Comparison of ENCODE assay signal across 8 cellular contexts in the genomic region with DNA sequence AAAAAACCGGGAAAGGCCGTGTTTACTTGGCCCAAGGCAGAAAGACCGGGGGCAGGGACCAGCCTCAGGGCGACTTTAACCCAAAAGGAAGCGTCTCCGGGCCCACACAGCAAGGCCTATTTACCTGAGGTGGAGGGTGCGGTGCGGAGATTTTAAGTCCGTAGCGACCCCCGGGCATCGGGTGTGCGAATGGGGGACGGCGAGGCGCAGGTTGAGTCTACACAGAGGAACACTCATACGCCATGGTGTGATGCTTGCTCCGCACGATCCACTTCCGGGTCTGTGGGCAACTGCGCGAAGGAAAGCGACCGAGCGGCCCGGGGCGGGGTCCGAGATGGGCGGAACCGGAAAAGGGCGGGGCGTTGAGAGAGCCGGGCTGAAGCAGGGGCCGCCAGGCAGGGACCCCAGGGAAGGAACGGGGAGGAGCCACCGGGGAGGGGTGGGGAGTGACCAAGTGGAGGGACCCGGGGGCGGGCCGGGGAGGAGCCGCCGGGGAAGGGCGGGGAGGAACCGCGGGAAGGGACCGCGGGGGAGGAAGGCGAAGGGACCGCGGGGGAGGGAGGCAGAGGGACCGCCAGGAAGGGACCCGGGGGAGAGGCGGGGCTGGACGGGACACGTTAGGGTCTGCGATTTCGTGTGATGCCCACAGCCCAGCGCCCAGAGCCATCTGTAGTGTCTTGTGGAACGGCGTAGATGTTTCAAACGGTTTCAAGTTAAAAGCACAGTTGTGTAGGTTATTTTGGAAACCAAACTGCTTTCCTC. TPM values are rescaled to one million over a fixed set of nuclear protein-coding genes. Genes with fewer than 3 reads are reported as not detected.
DNase-seq lines count a peak whose midpoint lies in the region; ATAC-seq and TF ChIP-seq lines count a peak whose summit lies in the region.

A gene (minus strand): TSS at position 282 of the 762 bp plus-strand sequence. CDS start 17,146 bp downstream, outside the sequence.

- peaks cover 0 to 4% (median 1%) of the 10 kb centered on the region in 4 donors for H3K9me3 ChIP-seq in liver (ENCODE audit: control insufficient read depth in 4 of 4, low read length in 3 of 4)

- peak within 1 kb of the TSS; percentile 81 for H3K27ac Mint-ChIP-seq in activated CD4-positive, alpha-beta memory T cell treated with anti-CD3 and anti-CD28 coated beads for 36 hours

- H3K4me3 Mint-ChIP-seq in activated CD4-positive, alpha-beta memory T cell treated with anti-CD3 and anti-CD28 coated beads for 36 hours = peak within 1 kb of the TSS; percentile 89

- H3K36me3 Mint-ChIP-seq in activated CD4-positive, alpha-beta memory T cell treated with anti-CD3 and anti-CD28 coated beads for 36 hours = peaks cover 24% of the 10 kb centered on the region

- peak within 1 kb of the TSS; percentile 69 to 78 for H3K9ac ChIP-seq in liver (ENCODE audit: low read depth in 1 of 2, low read length in 2 of 2)

- peaks cover 14% of the 10 kb centered on the region for H3K9me3 Mint-ChIP-seq in activated CD4-positive, alpha-beta memory T cell treated with anti-CD3 and anti-CD28 coated beads for 36 hours

- H3K4me1 Mint-ChIP-seq in activated CD4-positive, alpha-beta memory T cell treated with anti-CD3 and anti-CD28 coated beads for 36 hours (ENCODE audit: low read depth) = peaks cover 28% of the 10 kb centered on the region

- DNase-seq in C1 segment of cervical spinal cord (lab: John Stamatoyannopoulos, UW) = peak; percentile 82 to 99 (median 96)
- DNase-seq in NCI-H774 (lab: John Stamatoyannopoulos, UW) = peak; percentile 95
- DNase-seq in activated CD4-positive, alpha-beta memory T cell treated with anti-CD3 and anti-CD28 coated beads for 36 hours = peak; percentile 99
- DNase-seq in dorsolateral prefrontal cortex = peak; percentile 97 to 100 (median 98)
- DNase-seq in stimulated activated CD4-positive, alpha-beta T cell treated with anti-CD3 and anti-CD28 coated beads, Interleukin-4, amount 100 ng/mL, for 24 hours = peak; percentile 99

- ATAC-seq in GM19351 (IDR thresholded peaks at IDR 0.05; ENCODE audit: unreplicated experiment) (peak; percentile 96), HG03521 (IDR thresholded peaks at IDR 0.05; ENCODE audit: unreplicated experiment) (peak; percentile 98)

- peaks cover 2% of the 10 kb centered on the region for H3K27me3 Mint-ChIP-seq in activated CD4-positive, alpha-beta memory T cell treated with anti-CD3 and anti-CD28 coated beads for 36 hours

- intact Hi-C loops in activated CD4-positive, alpha-beta memory T cell treated with anti-CD3 and anti-CD28 coated beads for 36 hours (cut with micrococcal nuclease) = loop anchor here (2.0 to 10.0 kb wide), 5 partner anchors 55 to 576 kb away; a partner anchor contains a TSS
- intact Hi-C loops in dorsolateral prefrontal cortex (cut with DNase I) = loop anchor here (2.0 to 10.0 kb wide), 2 partner anchors 55 to 91 kb away; a partner anchor contains a TSS

- peak; percentile 19 to 29 for TF ChIP-seq RAD21 in liver (IDR thresholded peaks at IDR 0.05)

- H3K4me1 ChIP-seq in liver (ENCODE audit: control insufficient read depth in 4 of 4, insufficient read depth in 4 of 4, low read length in 3 of 4) = peaks cover 2 to 10% (median 5%) of the 10 kb centered on the region in 4 donors

- peak within 1 kb of the TSS; percentile 15 to 98 (median 91) for H3K27ac ChIP-seq in dorsolateral prefrontal cortex
- peak within 1 kb of the TSS; percentile 85 to 90 for H3K27ac ChIP-seq in liver (ENCODE audit: low read depth in 1 of 2, low read length in 2 of 2)

- POLR2A ChIA-PET in activated CD4-positive, alpha-beta memory T cell treated with anti-CD3 and anti-CD28 coated beads for 36 hours (lab: Charles Lee) = no interaction called here

- TF ChIP-seq CTCF in dorsolateral prefrontal cortex (IDR thresholded peaks at IDR 0.05 in 54 of 56, conservative IDR thresholded peaks at IDR 0.05 in 2 of 56; ENCODE audit: low read depth in 1 of 56, partially characterized antibody in 56 of 56) (peak in 7 of 56 donors; percentile 4 to 39 (median 21)), liver (IDR thresholded peaks at IDR 0.05; ENCODE audit: low read depth, low read length, missing input control) (no peak)

- peaks cover 0 to 5% (median 0%) of the 10 kb centered on the region in 4 donors for H3K36me3 ChIP-seq in liver (ENCODE audit: control insufficient read depth in 4 of 4, insufficient read depth in 3 of 4, low read depth in 1 of 4, low read length in 3 of 4)

- H3K4me3 ChIP-seq in dorsolateral prefrontal cortex (peak within 1 kb of the TSS; percentile 68 to 98 (median 92)), liver (ENCODE audit: low read depth in 1 of 3, low read length in 3 of 3) (peak within 1 kb of the TSS; percentile 82 to 98 (median 82))

- WGBS in liver = 1% methylated on average over 60 of the region's 60 CpGs

- H3K27me3 ChIP-seq in dorsolateral prefrontal cortex (no peaks in the 10 kb centered on the region), liver (ENCODE audit: control insufficient read depth in 4 of 4, insufficient read depth in 4 of 4, low read length in 3 of 4) (no peaks in the 10 kb centered on the region)

- CTCF ChIA-PET in activated CD4-positive, alpha-beta memory T cell treated with anti-CD3 and anti-CD28 coated beads for 36 hours (lab: Charles Lee) = interaction anchor here (0.7 kb wide), 1 partner anchor 367 kb away, joined by 3 read pairs; no protein-coding TSS in a partner anchor

TF ChIP-seq in liver, 16 proteins besides CTCF, POLR2A, EP300 and RAD21:
- TF ChIP-seq NR2F2 (IDR thresholded peaks at IDR 0.05) = peak; percentile 13
- TF ChIP-seq SP1 (IDR thresholded peaks at IDR 0.05) = peak; percentile 75
- TF ChIP-seq, protein P1, sequence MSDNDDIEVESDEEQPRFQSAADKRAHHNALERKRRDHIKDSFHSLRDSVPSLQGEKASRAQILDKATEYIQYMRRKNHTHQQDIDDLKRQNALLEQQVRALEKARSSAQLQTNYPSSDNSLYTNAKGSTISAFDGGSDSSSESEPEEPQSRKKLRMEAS (IDR thresholded peaks at IDR 0.05) = peak; percentile 60
- peak in 1 of 2 donors; percentile 48 for TF ChIP-seq HNF4A (conservative IDR thresholded peaks at IDR 0.05)
- peak; percentile 60 to 75 for TF ChIP-seq EGR1 (IDR thresholded peaks at IDR 0.05; ENCODE audit: low read depth in 2 of 2)
- TF ChIP-seq, protein P2, sequence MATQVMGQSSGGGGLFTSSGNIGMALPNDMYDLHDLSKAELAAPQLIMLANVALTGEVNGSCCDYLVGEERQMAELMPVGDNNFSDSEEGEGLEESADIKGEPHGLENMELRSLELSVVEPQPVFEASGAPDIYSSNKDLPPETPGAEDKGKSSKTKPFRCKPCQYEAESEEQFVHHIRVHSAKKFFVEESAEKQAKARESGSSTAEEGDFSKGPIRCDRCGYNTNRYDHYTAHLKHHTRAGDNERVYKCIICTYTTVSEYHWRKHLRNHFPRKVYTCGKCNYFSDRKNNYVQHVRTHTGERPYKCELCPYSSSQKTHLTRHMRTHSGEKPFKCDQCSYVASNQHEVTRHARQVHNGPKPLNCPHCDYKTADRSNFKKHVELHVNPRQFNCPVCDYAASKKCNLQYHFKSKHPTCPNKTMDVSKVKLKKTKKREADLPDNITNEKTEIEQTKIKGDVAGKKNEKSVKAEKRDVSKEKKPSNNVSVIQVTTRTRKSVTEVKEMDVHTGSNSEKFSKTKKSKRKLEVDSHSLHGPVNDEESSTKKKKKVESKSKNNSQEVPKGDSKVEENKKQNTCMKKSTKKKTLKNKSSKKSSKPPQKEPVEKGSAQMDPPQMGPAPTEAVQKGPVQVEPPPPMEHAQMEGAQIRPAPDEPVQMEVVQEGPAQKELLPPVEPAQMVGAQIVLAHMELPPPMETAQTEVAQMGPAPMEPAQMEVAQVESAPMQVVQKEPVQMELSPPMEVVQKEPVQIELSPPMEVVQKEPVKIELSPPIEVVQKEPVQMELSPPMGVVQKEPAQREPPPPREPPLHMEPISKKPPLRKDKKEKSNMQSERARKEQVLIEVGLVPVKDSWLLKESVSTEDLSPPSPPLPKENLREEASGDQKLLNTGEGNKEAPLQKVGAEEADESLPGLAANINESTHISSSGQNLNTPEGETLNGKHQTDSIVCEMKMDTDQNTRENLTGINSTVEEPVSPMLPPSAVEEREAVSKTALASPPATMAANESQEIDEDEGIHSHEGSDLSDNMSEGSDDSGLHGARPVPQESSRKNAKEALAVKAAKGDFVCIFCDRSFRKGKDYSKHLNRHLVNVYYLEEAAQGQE (IDR thresholded peaks at IDR 0.05) = peak; percentile 73
- TF ChIP-seq, protein P3, sequence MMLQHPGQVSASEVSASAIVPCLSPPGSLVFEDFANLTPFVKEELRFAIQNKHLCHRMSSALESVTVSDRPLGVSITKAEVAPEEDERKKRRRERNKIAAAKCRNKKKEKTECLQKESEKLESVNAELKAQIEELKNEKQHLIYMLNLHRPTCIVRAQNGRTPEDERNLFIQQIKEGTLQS (IDR thresholded peaks at IDR 0.05) = no peak
- TF ChIP-seq JUND (IDR thresholded peaks at IDR 0.05) = no peak
- TF ChIP-seq GABPA (IDR thresholded peaks at IDR 0.05 in 1 of 2, conservative IDR thresholded peaks at IDR 0.05 in 1 of 2) = peak; percentile 72 to 94
- TF ChIP-seq, protein P4, sequence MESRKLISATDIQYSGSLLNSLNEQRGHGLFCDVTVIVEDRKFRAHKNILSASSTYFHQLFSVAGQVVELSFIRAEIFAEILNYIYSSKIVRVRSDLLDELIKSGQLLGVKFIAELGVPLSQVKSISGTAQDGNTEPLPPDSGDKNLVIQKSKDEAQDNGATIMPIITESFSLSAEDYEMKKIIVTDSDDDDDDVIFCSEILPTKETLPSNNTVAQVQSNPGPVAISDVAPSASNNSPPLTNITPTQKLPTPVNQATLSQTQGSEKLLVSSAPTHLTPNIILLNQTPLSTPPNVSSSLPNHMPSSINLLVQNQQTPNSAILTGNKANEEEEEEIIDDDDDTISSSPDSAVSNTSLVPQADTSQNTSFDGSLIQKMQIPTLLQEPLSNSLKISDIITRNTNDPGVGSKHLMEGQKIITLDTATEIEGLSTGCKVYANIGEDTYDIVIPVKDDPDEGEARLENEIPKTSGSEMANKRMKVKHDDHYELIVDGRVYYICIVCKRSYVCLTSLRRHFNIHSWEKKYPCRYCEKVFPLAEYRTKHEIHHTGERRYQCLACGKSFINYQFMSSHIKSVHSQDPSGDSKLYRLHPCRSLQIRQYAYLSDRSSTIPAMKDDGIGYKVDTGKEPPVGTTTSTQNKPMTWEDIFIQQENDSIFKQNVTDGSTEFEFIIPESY (IDR thresholded peaks at IDR 0.05) = no peak
- TF ChIP-seq FOXA2 (IDR thresholded peaks at IDR 0.05) = no peak
- TF ChIP-seq YY1 (IDR thresholded peaks at IDR 0.05) = peak; percentile 95
- TF ChIP-seq HNF4G (IDR thresholded peaks at IDR 0.05) = no peak
- TF ChIP-seq FOXA1 (IDR thresholded peaks at IDR 0.05) = no peak
- peak; percentile 80 for TF ChIP-seq TAF1 (conservative IDR thresholded peaks at IDR 0.05)
- TF ChIP-seq RXRA (IDR thresholded peaks at IDR 0.05) = peak; percentile 24 to 29

RNA-seq across cellular contexts. Expression of the gene that starts here (rescaled TPM):
- 10 to 100 TPM; 26.3 to 28.9 TPM for total RNA-seq in activated CD4-positive, alpha-beta memory T cell treated with anti-CD3 and anti-CD28 coated beads for 36 hours
- total RNA-seq in dorsolateral prefrontal cortex = 10 to 100 TPM; 31.4 to 79.2 (median 44.7) TPM
- 10 to 100 TPM in 1 of 2 donors, 1 to 10 TPM in 1; 9.2 to 30.1 TPM for total RNA-seq in liver
- polyA plus RNA-seq in liver = 1 to 10 TPM; 6.3 to 6.7 TPM

Comparison
In these comparisons a context has a peak if more than half of its experiments do, and no peak if none do; other contexts are left out.
1. Peak in every context shown above with its lines: DNase-seq, ATAC-seq, H3K4me3 ChIP-seq and H3K27ac ChIP-seq.